9 cellular contexts compared by ENCODE assay signal in the genomic region with DNA sequence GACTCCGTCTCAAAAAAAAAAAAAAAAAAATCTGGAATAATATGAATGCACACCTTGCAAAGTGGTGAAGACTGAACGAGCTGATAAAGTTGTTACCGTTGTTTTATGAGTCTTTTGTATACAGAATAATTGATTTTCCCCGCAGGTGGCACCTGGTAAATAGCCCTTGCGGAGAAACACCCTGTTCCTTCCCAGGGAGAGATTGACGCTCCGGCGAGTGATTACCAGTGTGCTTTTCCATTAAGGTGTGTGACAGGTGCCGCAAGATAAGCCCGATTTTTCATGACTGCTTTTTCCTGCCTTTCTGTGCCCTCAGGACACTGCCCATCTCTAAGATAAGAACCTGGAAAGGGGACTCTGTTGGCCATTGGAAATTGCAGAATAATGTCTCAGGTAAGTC. TPM values are rescaled to one million over a fixed set of nuclear protein-coding genes. Genes with fewer than 3 reads are reported as not detected.
DNase-seq lines count a peak whose midpoint lies in the region; ATAC-seq and TF ChIP-seq lines count a peak whose summit lies in the region.
"Had no signal": no experiment of that assay in that cellular context is flagged by ENCODE, and none has a peak within 500 bp of the region (broad histone marks: within the 10 kb centered on the region; RNA-seq: fewer than 3 reads in every experiment).

No MANE protein-coding gene starts in this region.

- ATAC-seq in naive B cell (ENCODE audit: low read depth in 2 of 2) (no peak), HG03565 (IDR thresholded peaks at IDR 0.05; ENCODE audit: unreplicated experiment) (no peak), GM21717 (IDR thresholded peaks at IDR 0.05; ENCODE audit: unreplicated experiment) (no peak)

- H3K36me3 Mint-ChIP-seq in naive B cell = peaks cover 39 to 41% of the 10 kb centered on the region in 2 donors

- DNase-seq in AG10803 (ENCODE audit: low read depth) (no peak), cardiac fibroblast (ENCODE audit: low read depth in 2 of 2) (no peak), naive B cell (no peak), dedifferentiated amniotic fluid mesenchymal stem cell (ENCODE audit: extremely low spot score) (no peak), medulla oblongata (ENCODE audit: extremely low spot score) (no peak)
- DNase-seq in Jurkat, Clone E6-1 (ENCODE audit: low read depth, low spot score) = no peak
- DNase-seq: effector memory CD4-positive, alpha-beta T cell had no signal

- peaks cover 17 to 33% (median 17%) of the 10 kb centered on the region in 3 donors for H3K4me1 Mint-ChIP-seq in naive B cell

- H3K4me3 Mint-ChIP-seq in naive B cell = peak overlapping the region; percentile 91 to 100 (median 98)

- peaks cover 0 to 15% (median 10%) of the 10 kb centered on the region in 7 donors for H3K9me3 Mint-ChIP-seq in naive B cell

- peak overlapping the region in 4 of 6 donors; percentile 32 to 99 (median 70) for H3K27ac Mint-ChIP-seq in naive B cell

- peak overlapping the region; percentile 72 for H3K4me3 ChIP-seq in AG10803 (ENCODE audit: low read length)
- peak overlapping the region; percentile 56 for H3K4me3 ChIP-seq in Jurkat, Clone E6-1 (ENCODE audit: low read length)
- H3K4me3 ChIP-seq in cardiac fibroblast (replicated peaks in 1 of 2; ENCODE audit: low read depth in 2 of 2, low read length in 2 of 2) = peak overlapping the region; percentile 61 to 71

- H3K27me3 Mint-ChIP-seq in naive B cell = peaks cover 0 to 17% (median 16%) of the 10 kb centered on the region in 3 donors

- TF ChIP-seq CTCF in AG10803 (conservative IDR thresholded peaks at IDR 0.05; ENCODE audit: low read length) (no peak), cardiac fibroblast (IDR thresholded peaks at IDR 0.05; ENCODE audit: low read depth, low read length) (no peak)

RNA-seq across cellular contexts. Expression of gene ZNF302, which starts 0.9 kb away (rescaled TPM):
- polyA plus RNA-seq in Jurkat, Clone E6-1 (2012; ENCODE audit: insufficient read depth, insufficient read length) = 8.9 TPM
- polyA plus RNA-seq in naive B cell (ENCODE audit: low read depth in 6 of 6) = 10 to 100 TPM; 15.8 to 25.0 (median 22.8) TPM

RNA-seq across cellular contexts. Expression of gene SCGB2B2, which starts 1.5 kb away (rescaled TPM):
- not detected for polyA plus RNA-seq in Jurkat, Clone E6-1 (2012; ENCODE audit: insufficient read depth, insufficient read length)
- polyA plus RNA-seq in naive B cell (ENCODE audit: low read depth in 6 of 6) = not detected

RNA-seq across cellular contexts. Expression of gene ZNF181, which starts 55.6 kb away (rescaled TPM):
- 11.2 TPM for polyA plus RNA-seq in Jurkat, Clone E6-1 (2012; ENCODE audit: insufficient read depth, insufficient read length)
- polyA plus RNA-seq in naive B cell (ENCODE audit: low read depth in 6 of 6) = 10 to 100 TPM; 17.3 to 37.6 (median 33.7) TPM
